13 cellular contexts compared by ENCODE assay signal in genomic region chr1:40997096-40997495, GRCh38.
DNase-seq lines count a peak whose midpoint lies in the region; ATAC-seq and TF ChIP-seq lines count a peak whose summit lies in the region.
"Had no signal": no experiment of that assay in that cellular context is flagged by ENCODE, and none has a peak within 500 bp of the region (broad histone marks: within the 10 kb centered on the region; RNA-seq: fewer than 3 reads in every experiment).

No MANE protein-coding gene starts in this region.

- H3K9me3 ChIP-seq in WERI-Rb-1 (ENCODE audit: severe bottlenecking) = no peaks in the 10 kb centered on the region
- H3K9me3 ChIP-seq: BLaER1 treated with 17β-estradiol and CSF1 and Interleukin-3, amounts not matched to agents 10 nM and 100 nM had no signal

- DNase-seq in NCI-H82 (lab: John Stamatoyannopoulos, UW) = peak; percentile 75
- peak; percentile 61 for DNase-seq in WERI-Rb-1
- DNase-seq in retinal pigment epithelial cell (ENCODE audit: low read depth) = peak; percentile 54
- DNase-seq in stimulated activated naive CD4-positive, alpha-beta T cell treated with Interleukin-2 at 50 U/mL for 16 hours (lab: John Stamatoyannopoulos, UW) = no peak
- DNase-seq: Calu3; CD8-positive, alpha-beta T cell; DMS79 treated with DMSO at 0.1 percent for 48 hours; GF-D8; H7 had no signal

- H3K27me3 ChIP-seq in WERI-Rb-1 (ENCODE audit: insufficient read depth, low read depth, severe bottlenecking) = no peaks in the 10 kb centered on the region
- H3K27me3 ChIP-seq: BLaER1 treated with 17β-estradiol and CSF1 and Interleukin-3, amounts not matched to agents 10 nM and 100 nM had no signal

- TF ChIP-seq CTCF in WERI-Rb-1 (IDR thresholded peaks at IDR 0.05; ENCODE audit: low read depth, low read length) (no peak), retinal pigment epithelial cell (conservative IDR thresholded peaks at IDR 0.05; ENCODE audit: low read depth, low read length) (no peak)

- no peak overlapping the region for H3K27ac ChIP-seq in WERI-Rb-1
- H3K27ac ChIP-seq: BLaER1 treated with 17β-estradiol and CSF1 and Interleukin-3, amounts not matched to agents 10 nM and 100 nM had no signal

- H3K4me3 ChIP-seq in WERI-Rb-1 (ENCODE audit: low read depth, low read length) (no peak overlapping the region), retinal pigment epithelial cell (ENCODE audit: low read length) (no peak overlapping the region)
- H3K4me3 ChIP-seq: BLaER1 treated with 17β-estradiol and CSF1 and Interleukin-3, amounts not matched to agents 10 nM and 100 nM; GM23338 had no signal

- H3K36me3 ChIP-seq in WERI-Rb-1 = peaks cover 99% of the 10 kb centered on the region

- ATAC-seq in HG02571 (IDR thresholded peaks at IDR 0.05; ENCODE audit: unreplicated experiment) (no peak), HG03565 (IDR thresholded peaks at IDR 0.05; ENCODE audit: unreplicated experiment) (no peak)
- ATAC-seq: CD8-positive, alpha-beta T cell; GM23338 had no signal
